ENCODE assay signal across 8 cellular contexts in genomic region chr11:63574856-63575602, GRCh38. TPM values are rescaled to one million over a fixed set of nuclear protein-coding genes. Genes with fewer than 3 reads are reported as not detected.
A peak's percentile ranks its signal among the peaks of the same experiment; 100 is the strongest.
DNase-seq lines count a peak whose midpoint lies in the region; ATAC-seq and TF ChIP-seq lines count a peak whose summit lies in the region.

No MANE protein-coding gene starts in this region.

- no peak for DNase-seq in CD14-positive monocyte (ENCODE audit: low spot score)
- peak in 1 of 2 experiments; percentile 69 for DNase-seq in SJSA1 (ENCODE audit: low read depth in 1 of 2, low spot score in 2 of 2)
- DNase-seq in fibroblast of villous mesenchyme (ENCODE audit: low read depth), result peak; percentile 66
- peak; percentile 53 for DNase-seq in pons (ENCODE audit: low spot score)
- no peak for DNase-seq in germinal center (ENCODE audit: low spot score)
- no peak for DNase-seq in NK-92 (lab: John Stamatoyannopoulos, UW; ENCODE audit: unreplicated experiment)
- no peak for DNase-seq in SIG-M5 (lab: John Stamatoyannopoulos, UW)

- peaks cover 16% of the 10 kb centered on the region for H3K36me3 ChIP-seq in SJSA1

- ATAC-seq in GM21825 (IDR thresholded peaks at IDR 0.05; ENCODE audit: unreplicated experiment), result no peak

- H3K9me3 ChIP-seq in SJSA1 (replicated peaks), result peaks cover 2% of the 10 kb centered on the region; the same call in 1 of the 2 replicates

- H3K4me1 ChIP-seq in SJSA1 (replicated peaks), result peaks cover 25% of the 10 kb centered on the region

- H3K27me3 Mint-ChIP-seq in CD14-positive monocyte (ENCODE audit: low read depth in 3 of 3), result peaks cover 2 to 3% (median 3%) of the 10 kb centered on the region in 3 donors

- H3K4me3 ChIP-seq in SJSA1 (peak overlapping the region; percentile 20), fibroblast of villous mesenchyme (ENCODE audit: low read depth, low read length) (peak overlapping the region; percentile 41)

- peaks cover 0 to 18% of the 10 kb centered on the region in 2 donors for H3K36me3 Mint-ChIP-seq in CD14-positive monocyte

- H3K4me1 Mint-ChIP-seq in CD14-positive monocyte, result peaks cover 23% of the 10 kb centered on the region

- intact Hi-C loops in CD14-positive monocyte (cut with micrococcal nuclease), result loop anchor here in 1 of 2 donors (5.0 kb wide), 1 partner anchor 47 kb away; no protein-coding TSS in a partner anchor

- H3K9me3 Mint-ChIP-seq in CD14-positive monocyte, result peaks cover 8 to 21% (median 10%) of the 10 kb centered on the region in 7 donors

- H3K4me3 Mint-ChIP-seq in CD14-positive monocyte, result peak overlapping the region; percentile 83 to 89

- H3K27ac Mint-ChIP-seq in CD14-positive monocyte, result peak overlapping the region; percentile 84 to 97 (median 94)

- H3K27me3 ChIP-seq in SJSA1 (replicated peaks), result no peaks in the 10 kb centered on the region

- no peak for TF ChIP-seq CTCF in CD14-positive monocyte (IDR thresholded peaks at IDR 0.05)
- TF ChIP-seq CTCF in fibroblast of villous mesenchyme (IDR thresholded peaks at IDR 0.05; ENCODE audit: insufficient read depth, low read depth, low read length), result no peak

- peak overlapping the region; percentile 74 for H3K27ac ChIP-seq in SJSA1

RNA-seq across cellular contexts. Expression of gene PLAAT2, which starts 11.8 kb away (rescaled TPM):
- polyA plus RNA-seq in CD14-positive monocyte, result not detected
- total RNA-seq in SJSA1 (2014; rRNA removed; shearing (Covaris generic)), result 0.39 TPM in 1 of 2 replicates, not detected in the other
- not detected in 2 replicates for total RNA-seq in fibroblast of villous mesenchyme

RNA-seq across cellular contexts. Expression of gene PLAAT4, which starts 38.4 kb away (rescaled TPM):
- polyA plus RNA-seq in CD14-positive monocyte, result 100 to 1,000 TPM; 101 to 119 TPM
- total RNA-seq in SJSA1 (2014; rRNA removed; shearing (Covaris generic)), result 32.1 and 37.3 TPM in 2 replicates
- 5.8 and 8.2 TPM in 2 replicates for total RNA-seq in fibroblast of villous mesenchyme

RNA-seq across cellular contexts. Expression of gene PLAAT3, which starts 39.2 kb away (rescaled TPM):
- polyA plus RNA-seq in CD14-positive monocyte, result 10 to 100 TPM; 34.2 to 67.3 TPM
- total RNA-seq in SJSA1 (2014; rRNA removed; shearing (Covaris generic)), result 55.8 and 63.8 TPM in 2 replicates
- total RNA-seq in fibroblast of villous mesenchyme, result 4.2 and 6.0 TPM in 2 replicates

Comparison
In these comparisons a context has a peak if more than half of its experiments do, and no peak if none do; other contexts are left out.
1. DNase-seq: peak in fibroblast of villous mesenchyme (single experiment) and pons (single experiment); none in CD14-positive monocyte (single experiment), germinal center (single experiment), NK-92 (single experiment) and SIG-M5 (single experiment).